ENCODE assay signal across 30 cellular contexts in genomic region chr1:67138813-67139539, GRCh38. TPM values are rescaled to one million over a fixed set of nuclear protein-coding genes. Genes with fewer than 3 reads are reported as not detected.
DNase-seq lines count a peak whose midpoint lies in the region; ATAC-seq, FAIRE-seq and TF ChIP-seq lines count a peak whose summit lies in the region.
"Had no signal": no experiment of that assay in that cellular context is flagged by ENCODE, and none has a peak within 500 bp of the region (broad histone marks: within the 10 kb centered on the region; RNA-seq: fewer than 3 reads in every experiment).

No MANE protein-coding gene starts in this region.

- H3K9me1 ChIP-seq in K562 (ENCODE audit: control insufficient read depth, insufficient read depth, low read length): no peaks in the 10 kb centered on the region

- peak; percentile 6 for FAIRE-seq in K562 (lab: Jason Lieb, UNC)
- FAIRE-seq: endometrium, GM12892, HTR-8/SVneo had no signal

- WGBS in K562 (ENCODE audit: insufficient coverage, low coverage, missing lambda C conversion rate): 37% methylated on average over 3 of the region's 3 CpGs
- 70% methylated on average over 3 of the region's 3 CpGs for WGBS in liver
- 69 to 71% methylated on average over 3 of the region's 3 CpGs for WGBS in testis, 2 donors

- no peaks in the 10 kb centered on the region for H3K79me2 ChIP-seq in K562 (ENCODE audit: control insufficient read depth, insufficient read depth, low read length)

- TF ChIP-seq RAD21 in K562 (CRISPR knock-in tag; conservative IDR thresholded peaks at IDR 0.05 in 1 of 2, IDR thresholded peaks at IDR 0.05 in 1 of 2) (no peak), liver (IDR thresholded peaks at IDR 0.05) (no peak)

- H2AFZ ChIP-seq in K562 (ENCODE audit: low read depth, low read length): peak overlapping the region; percentile 82
- H2AFZ ChIP-seq: GM23248 had no signal

- BruUV-seq in K562 (replicated peaks; lab: Mats Ljungman, UMichigan): TSS peak; percentile 82

- CTCF ChIA-PET in K562 (lab: Yijun Ruan, JAX; ENCODE audit: low intra/inter-chr PET ratio): no interaction called here

- TF ChIP-seq POLR2A in K562 (conservative IDR thresholded peaks at IDR 0.05) (no peak), testis (IDR thresholded peaks at IDR 0.05) (no peak)

- H3K36me3 ChIP-seq in K562 (ENCODE audit: control insufficient read depth, insufficient read depth, low read length) (no peaks in the 10 kb centered on the region), liver (ENCODE audit: control insufficient read depth in 4 of 4, insufficient read depth in 3 of 4, low read depth in 1 of 4, low read length in 3 of 4) (no peaks in the 10 kb centered on the region), testis (ENCODE audit: low read depth, missing control alignments) (no peaks in the 10 kb centered on the region), upper lobe of right lung (no peaks in the 10 kb centered on the region)
- H3K36me3 ChIP-seq: BLaER1, esophagus squamous epithelium, MG63, spleen had no signal

- ATAC-seq in GM18907 (IDR thresholded peaks at IDR 0.05; ENCODE audit: unreplicated experiment) (peak; percentile 51), K562 (peak; percentile 69), HG02588 (IDR thresholded peaks at IDR 0.05; ENCODE audit: unreplicated experiment) (no peak), upper lobe of right lung (no peak)
- ATAC-seq: left cardiac atrium, PC-3, right cardiac atrium, T-helper 17 cell had no signal

- in situ Hi-C loops in K562 (cut with MboI): no loop called here

- peak overlapping the region; percentile 6; the same call in 1 of the 2 replicates for H3K4me2 ChIP-seq in K562 (ENCODE audit: insufficient read depth, low read length)
- H3K4me2 ChIP-seq: BLaER1, SK-N-SH had no signal

- peak in 3 of 4 experiments; percentile 17 to 51 (median 37) for DNase-seq in K562 (ENCODE audit: extremely low read depth in 1 of 4, low spot score in 3 of 4)
- DNase-seq in testis: peak; percentile 30
- DNase-seq in upper lobe of right lung: no peak
- no peak for DNase-seq in NCI-H1092 treated with DMSO at 0.1 percent for 48 hours (lab: John Stamatoyannopoulos, UW)
- DNase-seq: activated CD4-positive, alpha-beta memory T cell treated with anti-CD3 and anti-CD28 coated beads, Interleukin-2, amount 10 ng/mL, durations not matched to agents 7 days and 5 days; activated naive CD4-positive, alpha-beta T cell treated with anti-CD3 and anti-CD28 coated beads, Interleukin-2, amount 10 ng/mL, durations not matched to agents 7 days and 5 days; esophagus squamous epithelium; foreskin melanocyte; GM23248; KG1; left cardiac atrium; MG63; NCI-H2029; NCI-H524; PC-3; right cardiac atrium; SK-N-SH; spleen; stimulated activated CD4-positive, alpha-beta T cell treated with anti-CD3 and anti-CD28 coated beads, Interleukin-2, amount 100 ng/mL, for 24 hours; T-helper 17 cell had no signal

- H3K9me3 ChIP-seq in K562 (replicated peaks; ENCODE audit: control insufficient read depth, insufficient read depth, low read depth, low read length): no peaks in the 10 kb centered on the region; the same call in 1 of the 2 replicates
- no peaks in the 10 kb centered on the region for H3K9me3 ChIP-seq in liver (ENCODE audit: control insufficient read depth in 4 of 4, low read length in 3 of 4)
- no peaks in the 10 kb centered on the region for H3K9me3 ChIP-seq in testis
- H3K9me3 ChIP-seq in upper lobe of right lung: no peaks in the 10 kb centered on the region
- H3K9me3 ChIP-seq: esophagus squamous epithelium, MG63, SK-N-SH, spleen had no signal

- H3K27ac ChIP-seq in K562 (ENCODE audit: extremely low read depth, low read depth, low read length) (peak overlapping the region; percentile 9; the same call in 1 of the 3 replicates), liver (ENCODE audit: low read depth in 1 of 2, low read length in 2 of 2) (no peak overlapping the region), testis (peak overlapping the region; percentile 18 to 63), upper lobe of right lung (no peak overlapping the region)
- H3K27ac ChIP-seq: BLaER1, esophagus squamous epithelium, GM23248, spleen had no signal

- no peak for TF ChIP-seq CTCF in K562 (IDR thresholded peaks at IDR 0.05 in 2 of 3, conservative IDR thresholded peaks at IDR 0.05 in 1 of 3; ENCODE audit: insufficient read depth in 2 of 3, low read depth in 1 of 3, low read length in 3 of 3)
- TF ChIP-seq CTCF in liver (IDR thresholded peaks at IDR 0.05; ENCODE audit: low read depth, low read length, missing input control): no peak
- no peak for TF ChIP-seq CTCF in testis (IDR thresholded peaks at IDR 0.05)
- TF ChIP-seq CTCF in upper lobe of right lung (IDR thresholded peaks at IDR 0.05): no peak

- no peak for TF ChIP-seq EP300 in K562 (IDR thresholded peaks at IDR 0.05; ENCODE audit: low read length)

- peak overlapping the region in 1 of 2 experiments; percentile 18; a peak in 1 of 4 replicates for H3K9ac ChIP-seq in K562 (ENCODE audit: insufficient read depth in 1 of 2, low read depth in 2 of 2, low read length in 2 of 2)
- H3K9ac ChIP-seq in liver (ENCODE audit: low read depth in 1 of 2, low read length in 2 of 2): no peak overlapping the region
- H3K9ac ChIP-seq: BLaER1, GM23248, SK-N-SH had no signal

- H3K27me3 ChIP-seq in K562 (ENCODE audit: control insufficient read depth in 2 of 2, insufficient read depth in 2 of 2, low read length in 2 of 2) (no peaks in the 10 kb centered on the region), liver (ENCODE audit: control insufficient read depth in 4 of 4, insufficient read depth in 4 of 4, low read length in 3 of 4) (no peaks in the 10 kb centered on the region), testis (no peaks in the 10 kb centered on the region), upper lobe of right lung (no peaks in the 10 kb centered on the region)
- H3K27me3 ChIP-seq: BLaER1, MG63 had no signal

- H3K4me3 ChIP-seq in K562 (no peak overlapping the region), liver (ENCODE audit: low read depth in 1 of 3, low read length in 3 of 3) (no peak overlapping the region), testis (peak overlapping the region in 1 of 2 donors; percentile 5), upper lobe of right lung (no peak overlapping the region)
- H3K4me3 ChIP-seq: BLaER1, esophagus squamous epithelium, GM23248, MG63, spleen had no signal

- intact Hi-C loops in K562 (cut with micrococcal nuclease): no loop called here
- intact Hi-C loops in testis (cut with DNase I; ENCODE audit: low total_unique reads): no loop called here
- intact Hi-C loops in upper lobe of right lung (cut with DNase I): no loop called here

- POLR2A ChIA-PET in K562 (lab: Yijun Ruan, JAX): interaction anchor here (0.8 to 1.1 kb wide), 2 partner anchors 9 to 15 kb away, joined by 4 read pairs; no protein-coding TSS in a partner anchor

- H4K20me1 ChIP-seq in K562 (replicated peaks; ENCODE audit: control insufficient read depth, insufficient read depth, low read length): no peaks in the 10 kb centered on the region
- H4K20me1 ChIP-seq: BLaER1 had no signal

- H3K4me1 ChIP-seq in K562 (replicated peaks in 1 of 2; ENCODE audit: control insufficient read depth in 2 of 2, insufficient read depth in 2 of 2, low read length in 2 of 2) (peaks cover 4 to 26% of the 10 kb centered on the region in 2 experiments; a peak in 3 of 5 replicates), liver (ENCODE audit: control insufficient read depth in 4 of 4, insufficient read depth in 4 of 4, low read length in 3 of 4) (peaks cover 0 to 6% (median 5%) of the 10 kb centered on the region in 4 donors), testis (peaks cover 22% of the 10 kb centered on the region), upper lobe of right lung (no peaks in the 10 kb centered on the region)
- H3K4me1 ChIP-seq: BLaER1 had no signal

RNA-seq across cellular contexts. Expression of gene C1orf141, which starts 4.2 kb away (rescaled TPM):
- total RNA-seq in K562 (2011; cell fraction: chromatin; rRNA removed; ENCODE audit: low replicate concordance): not detected in 2 replicates
- total RNA-seq in K562 (2011; cell fraction: nucleolus; rRNA removed): not detected in 2 replicates
- not detected in 2 replicates for total RNA-seq in K562 (2011; cell fraction: nucleoplasm; rRNA removed)
- not detected in 2 replicates for total RNA-seq in K562 (2014; rRNA removed)
- total RNA-seq in K562 (2014; rRNA removed; fragmentation: Illumina TruSeq; extraction: Trizol): not detected in 2 replicates
- not detected in 2 replicates for total RNA-seq in K562 (2015; rRNA removed; fragmentation: Illumina TruSeq; extraction: Trizol)
- 0.18 TPM in 1 of 2 replicates, not detected in the other for total RNA-seq in K562 (2021)
- not detected in 2 replicates for polyA plus RNA-seq in K562 (2011; rRNA removed)
- polyA plus RNA-seq in K562 (2011; cell fraction: cytosol; rRNA removed): not detected in 2 replicates
- polyA plus RNA-seq in K562 (2011; cell fraction: nucleus; rRNA removed): not detected in 2 replicates
- not detected in 2 replicates for polyA plus RNA-seq in K562 (2012)
- polyA plus RNA-seq in K562 (2014; fragmentation: Illumina TruSeq; extraction: Trizol): not detected in 2 replicates
- polyA plus RNA-seq in K562 (2014; fragmentation: Nextera tagmentation; extraction: Ambion mirVana): not detected
- polyA plus RNA-seq in K562 (2014; rRNA removed): not detected in 2 replicates
- not detected in 2 replicates for polyA minus RNA-seq in K562 (2011; rRNA and poly(A)+ RNA removed)
- polyA minus RNA-seq in K562 (2011; cell fraction: cytosol; rRNA and poly(A)+ RNA removed): not detected in 2 replicates
- polyA minus RNA-seq in K562 (2011; cell fraction: nucleus; rRNA and poly(A)+ RNA removed): not detected in 2 replicates
- total RNA-seq in liver: not detected
- not detected for polyA plus RNA-seq in liver
- 10 to 100 TPM in 1 of 2 donors, 1 to 10 TPM in 1; 9.5 to 17.3 TPM for total RNA-seq in testis
- polyA plus RNA-seq in testis (ENCODE audit: insufficient read depth, low read depth, low replicate concordance): 10.1 TPM
- total RNA-seq in upper lobe of right lung: not detected
- total RNA-seq: activated CD4-positive, alpha-beta memory T cell treated with anti-CD3 and anti-CD28 coated beads, Interleukin-2, amount 10 ng/mL, durations not matched to agents 7 days and 5 days; dermis microvascular lymphatic vessel endothelial cell; esophagus squamous epithelium; G401; GM23248; left cardiac atrium; myocyte; PC-3; right cardiac atrium; spleen; T-helper 17 cell had no signal
- polyA plus RNA-seq: GM23248, right cardiac atrium, SK-N-SH, spleen had no signal

RNA-seq across cellular contexts. Expression of gene IL23R, which starts 27.3 kb away (rescaled TPM):
- 7.6 and 32.5 TPM in 2 replicates for total RNA-seq in K562 (2011; cell fraction: chromatin; rRNA removed; ENCODE audit: low replicate concordance)
- total RNA-seq in K562 (2011; cell fraction: nucleolus; rRNA removed): 3.3 and 8.6 TPM in 2 replicates
- 12.7 and 14.7 TPM in 2 replicates for total RNA-seq in K562 (2011; cell fraction: nucleoplasm; rRNA removed)
- total RNA-seq in K562 (2014; rRNA removed) (22.8 and 23.0 TPM in 2 replicates), K562 (2014; rRNA removed; fragmentation: Illumina TruSeq; extraction: Trizol) (50.3 and 64.1 TPM in 2 replicates), K562 (2015; rRNA removed; fragmentation: Illumina TruSeq; extraction: Trizol) (51.0 and 52.7 TPM in 2 replicates), K562 (2021) (23.8 and 24.7 TPM in 2 replicates), liver (under 1 TPM; 0.08 to 0.09 TPM), testis (1 to 10 TPM; 2.2 to 2.6 TPM), upper lobe of right lung (0.20 TPM)
- polyA plus RNA-seq in K562 (2011; rRNA removed) (4.4 and 25.7 TPM in 2 replicates), K562 (2014; fragmentation: Illumina TruSeq; extraction: Trizol) (34.8 and 38.9 TPM in 2 replicates), K562 (2014; fragmentation: Nextera tagmentation; extraction: Ambion mirVana) (1 to 10 TPM; 5.5 to 7.0 TPM), K562 (2014; rRNA removed) (17.2 and 22.0 TPM in 2 replicates), liver (not detected), testis (ENCODE audit: insufficient read depth, low read depth, low replicate concordance) (1.5 TPM)
- 0.69 and 13.2 TPM in 2 replicates for polyA plus RNA-seq in K562 (2011; cell fraction: cytosol; rRNA removed)
- 0.92 and 9.7 TPM in 2 replicates for polyA plus RNA-seq in K562 (2011; cell fraction: nucleus; rRNA removed)
- 13.3 and 38.2 TPM in 2 replicates for polyA plus RNA-seq in K562 (2012)
- 5.8 and 59.8 TPM in 2 replicates for polyA minus RNA-seq in K562 (2011; rRNA and poly(A)+ RNA removed)
- polyA minus RNA-seq in K562 (2011; cell fraction: cytosol; rRNA and poly(A)+ RNA removed): 2.8 and 10.3 TPM in 2 replicates
- 1.2 and 25.8 TPM in 2 replicates for polyA minus RNA-seq in K562 (2011; cell fraction: nucleus; rRNA and poly(A)+ RNA removed)
- total RNA-seq: dermis microvascular lymphatic vessel endothelial cell, G401, GM23248, left cardiac atrium, myocyte, PC-3, right cardiac atrium had no signal
- polyA plus RNA-seq: GM23248, right cardiac atrium, SK-N-SH had no signal

Comparison
In these comparisons a context has a peak if more than half of its experiments do, and no peak if none do; other contexts are left out.
1. ATAC-seq: peak in GM18907 (single experiment) and K562 (single experiment); none in HG02588 (single experiment) and upper lobe of right lung (single experiment).
2. DNase-seq: peak in K562 (3 of 4) and testis (single experiment); none in upper lobe of right lung (single experiment) and NCI-H1092 treated with DMSO at 0.1 percent for 48 hours (single experiment).
3. H3K27ac ChIP-seq: peak in K562 (single experiment) and testis (2 of 2); none in liver (0 of 2) and upper lobe of right lung (single experiment).
4. RNA of gene C1orf141, which starts 4.2 kb away (total RNA-seq): 9.5 to 17.3 TPM in testis; 0.18 TPM in K562, not detected in liver and not detected in upper lobe of right lung (single experiment); every median in the first group is over 4 times any median in the second.